Comparison of ENCODE assay signal across 32 cellular contexts in the genomic region with DNA sequence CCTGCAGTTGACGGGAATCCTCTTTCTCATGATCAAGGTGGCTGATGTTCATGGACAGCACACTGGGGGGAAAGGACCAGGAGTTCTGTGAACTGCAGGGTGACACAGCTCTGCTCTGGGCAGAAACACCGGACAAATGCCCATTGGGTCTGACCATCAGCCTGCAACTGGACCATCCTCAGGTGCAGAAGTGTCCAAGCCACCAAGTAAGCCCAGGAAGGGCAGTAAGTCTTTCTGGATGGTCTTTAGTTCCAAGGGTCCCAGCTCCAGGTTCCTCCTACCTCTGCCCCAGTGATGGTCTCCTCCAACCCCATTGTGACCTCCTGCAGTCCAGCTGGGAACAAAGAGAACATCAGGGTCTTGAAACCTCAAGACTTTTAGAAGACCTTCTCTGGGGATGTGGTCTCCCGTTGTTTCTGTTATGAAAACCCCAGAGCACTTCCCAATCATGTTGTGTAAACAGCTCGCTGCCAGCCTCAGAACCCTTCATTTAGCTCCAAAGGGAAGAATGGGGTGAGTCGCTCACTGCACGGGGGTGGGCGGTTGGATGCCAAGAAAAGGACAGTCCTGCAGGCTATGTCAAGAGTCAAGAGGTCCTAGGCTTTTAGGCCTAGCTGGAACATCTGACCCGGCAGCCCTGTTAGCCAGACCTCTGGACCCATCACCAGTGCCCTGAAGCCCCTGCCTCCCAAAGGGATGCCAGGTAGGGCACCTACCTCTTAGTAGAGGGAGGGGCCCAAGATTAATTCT. TPM values are rescaled to one million over a fixed set of nuclear protein-coding genes. Genes with fewer than 3 reads are reported as not detected.
DNase-seq lines count a peak whose midpoint lies in the region; ATAC-seq, FAIRE-seq and TF ChIP-seq lines count a peak whose summit lies in the region.
"Had no signal": no experiment of that assay in that cellular context is flagged by ENCODE, and none has a peak within 500 bp of the region (broad histone marks: within the 10 kb centered on the region; RNA-seq: fewer than 3 reads in every experiment).

No MANE protein-coding gene starts in this region.

- H3K4me2 ChIP-seq in mesendoderm (ENCODE audit: low read length) (no peak overlapping the region), HepG2 (ENCODE audit: low read depth, low read length) (no peak overlapping the region)
- H3K4me2 ChIP-seq: PC-9, smooth muscle cell had no signal

- peaks cover 64% of the 10 kb centered on the region for H3K4me1 ChIP-seq in CD4-positive, alpha-beta memory T cell (ENCODE audit: insufficient read depth, low read length)
- peaks cover 10% of the 10 kb centered on the region for H3K4me1 ChIP-seq in mesendoderm (ENCODE audit: control insufficient read depth, low read depth, low read length)
- H3K4me1 ChIP-seq in right atrium auricular region = peaks cover 0 to 11% of the 10 kb centered on the region in 2 donors
- peaks cover 51% of the 10 kb centered on the region for H3K4me1 ChIP-seq in HepG2 (ENCODE audit: insufficient read depth, low read length)
- H3K4me1 ChIP-seq: uterus had no signal

- peak; percentile 18 for DNase-seq in activated T-cell treated with anti-CD3 and anti-CD28 coated beads, Interleukin-2, amount 50 U/mL, for 1 hour
- DNase-seq in activated T-cell treated with anti-CD3 and anti-CD28 coated beads, Interleukin-2, amount 50 U/mL, for 4 hours = no peak
- no peak for DNase-seq in CD4-positive, alpha-beta memory T cell
- DNase-seq in T-cell = no peak
- DNase-seq in mesendoderm = no peak
- no peak for DNase-seq in right atrium auricular region (ENCODE audit: low spot score)
- DNase-seq in HepG2 (ENCODE audit: low spot score) = no peak
- DNase-seq: activated CD4-positive, CD25-positive, alpha-beta regulatory T cell; activated naive CD8-positive, alpha-beta T cell treated with anti-CD3 and anti-CD28 coated beads, Interleukin-2, amount 10 ng/mL, durations not matched to agents 7 days and 5 days; effector CD8-positive, alpha-beta T cell; hippocampal formation; left cardiac atrium; NCI-H1436 treated with DMSO at 0.1 percent for 48 hours; NCI-H2081 treated with DMSO at 0.1 percent for 48 hours; NCI-H226; NCI-H69; right cardiac atrium; stimulated activated CD4-positive, alpha-beta T cell treated with anti-CD3 and anti-CD28 coated beads, Interleukin-2, amount 100 ng/mL, for 24 hours; stimulated activated CD8-positive, alpha-beta memory T cell treated with anti-CD3 and anti-CD28 coated beads, Interleukin-4, amount 100 ng/mL, for 48 hours; stomach; thyroid gland; uterus had no signal

- no peak overlapping the region for H2BK15ac ChIP-seq in mesendoderm (replicated peaks; ENCODE audit: low read depth)

- H3K79me2 ChIP-seq in mesendoderm (ENCODE audit: control insufficient read depth, insufficient read depth, low read length) (no peaks in the 10 kb centered on the region), HepG2 (ENCODE audit: insufficient read depth, low read length) (no peaks in the 10 kb centered on the region)

- CTCF ChIA-PET in CD4-positive, alpha-beta memory T cell (lab: Charles Lee; ENCODE audit: partially characterized antibody) = interaction anchor here (0.7 to 3.8 kb wide), 18 partner anchors 12 to 89 kb away, joined by 3 to 51 read pairs (median 6); no protein-coding TSS in a partner anchor
- CTCF ChIA-PET in T-cell (lab: Charles Lee) (interaction anchor here in 1 of 2 donors (0.6 to 2.2 kb wide), 4 partner anchors 28 to 666 kb away, joined by 3 to 9 read pairs (median 4); no protein-coding TSS in a partner anchor), HepG2 (lab: Yijun Ruan, JAX; ENCODE audit: low intra/inter-chr PET ratio, low total read pairs) (no interaction called here)

- no peaks in the 10 kb centered on the region for H3K79me1 ChIP-seq in mesendoderm (ENCODE audit: low read length)

- TF ChIP-seq RAD21 in HepG2 (CRISPR knock-in tag; IDR thresholded peaks at IDR 0.05) = no peak

- no peak overlapping the region for H3K4me3 Mint-ChIP-seq in activated T-cell treated with anti-CD3 and anti-CD28 coated beads, Interleukin-2, amount 50 U/mL, for 4 hours
- peak overlapping the region in 5 of 8 donors; percentile 32 to 92 (median 88) for H3K4me3 Mint-ChIP-seq in CD4-positive, alpha-beta memory T cell
- H3K4me3 Mint-ChIP-seq in T-cell = peak overlapping the region in 2 of 3 donors; percentile 11 to 82
- H3K4me3 Mint-ChIP-seq: neural crest cell had no signal

- TF ChIP-seq CTCF in right atrium auricular region (IDR thresholded peaks at IDR 0.05) = no peak
- no peak for TF ChIP-seq CTCF in HepG2 (CRISPR knock-in tag; IDR thresholded peaks at IDR 0.05)

- intact Hi-C loops in CD4-positive, alpha-beta memory T cell (cut with micrococcal nuclease) = no loop called here
- intact Hi-C loops in HepG2 (cut with micrococcal nuclease; ENCODE audit: unreplicated experiment) = loop anchor here (5.0 kb wide), 1 partner anchor 35 kb away; no protein-coding TSS in a partner anchor

- TF ChIP-seq EP300 in HepG2 (IDR thresholded peaks at IDR 0.05; ENCODE audit: low read depth in 2 of 2, low read length in 2 of 2) (no peak), HepG2 (CRISPR knock-in tag; IDR thresholded peaks at IDR 0.05; ENCODE audit: borderline replicate concordance) (no peak)

- H3K4me3 ChIP-seq in CD4-positive, alpha-beta memory T cell (ENCODE audit: low read length in 2 of 2) = no peak overlapping the region
- H3K4me3 ChIP-seq in mesendoderm (ENCODE audit: low read length) (no peak overlapping the region), right atrium auricular region (no peak overlapping the region), HepG2 (replicated peaks in 1 of 3; ENCODE audit: insufficient read depth in 1 of 3, low read depth in 2 of 3, low read length in 3 of 3) (no peak overlapping the region)
- H3K4me3 ChIP-seq: ascending aorta, cardiac muscle cell, coronary artery, PC-9, SK-N-MC, smooth muscle cell, stomach, thyroid gland, uterus had no signal

- peaks cover 74% of the 10 kb centered on the region for H3K4me1 Mint-ChIP-seq in activated T-cell treated with anti-CD3 and anti-CD28 coated beads, Interleukin-2, amount 50 U/mL, for 4 hours (ENCODE audit: low read depth)
- H3K4me1 Mint-ChIP-seq in CD4-positive, alpha-beta memory T cell = peaks cover 51 to 81% (median 63%) of the 10 kb centered on the region in 4 donors
- H3K4me1 Mint-ChIP-seq in T-cell = peaks cover 81 to 88% (median 82%) of the 10 kb centered on the region in 3 donors

- H3K9me3 Mint-ChIP-seq in activated T-cell treated with anti-CD3 and anti-CD28 coated beads, Interleukin-2, amount 50 U/mL, for 4 hours = no peaks in the 10 kb centered on the region
- H3K9me3 Mint-ChIP-seq in CD4-positive, alpha-beta memory T cell = no peaks in the 10 kb centered on the region
- peaks cover 0 to 5% (median 0%) of the 10 kb centered on the region in 3 donors for H3K9me3 Mint-ChIP-seq in T-cell
- H3K9me3 Mint-ChIP-seq: activated naive CD8-positive, alpha-beta T cell treated with anti-CD3 and anti-CD28 coated beads, Interleukin-2, amount 10 ng/mL, durations not matched to agents 7 days and 5 days; neural crest cell had no signal

- H3K27me3 Mint-ChIP-seq in activated T-cell treated with anti-CD3 and anti-CD28 coated beads, Interleukin-2, amount 50 U/mL, for 4 hours (ENCODE audit: low read depth) = peaks cover 3% of the 10 kb centered on the region
- H3K27me3 Mint-ChIP-seq in CD4-positive, alpha-beta memory T cell = no peaks in the 10 kb centered on the region
- H3K27me3 Mint-ChIP-seq in T-cell = no peaks in the 10 kb centered on the region
- H3K27me3 Mint-ChIP-seq: activated naive CD8-positive, alpha-beta T cell treated with anti-CD3 and anti-CD28 coated beads, Interleukin-2, amount 10 ng/mL, durations not matched to agents 7 days and 5 days had no signal

- H3K23ac ChIP-seq in mesendoderm (ENCODE audit: low read length) = no peak overlapping the region

- H3K27ac Mint-ChIP-seq in CD4-positive, alpha-beta memory T cell = peak overlapping the region in 4 of 7 donors; percentile 22 to 85 (median 64)
- H3K27ac Mint-ChIP-seq in T-cell = peak overlapping the region; percentile 91 to 95

- H2AK5ac ChIP-seq in mesendoderm (ENCODE audit: low read length) = peak overlapping the region; percentile 32

- H2BK5ac ChIP-seq in mesendoderm (ENCODE audit: low read length) = no peak overlapping the region

- H3K36me3 Mint-ChIP-seq in activated T-cell treated with anti-CD3 and anti-CD28 coated beads, Interleukin-2, amount 50 U/mL, for 4 hours (ENCODE audit: insufficient read depth) = no peaks in the 10 kb centered on the region
- no peaks in the 10 kb centered on the region for H3K36me3 Mint-ChIP-seq in CD4-positive, alpha-beta memory T cell
- no peaks in the 10 kb centered on the region for H3K36me3 Mint-ChIP-seq in T-cell
- H3K36me3 Mint-ChIP-seq: activated naive CD8-positive, alpha-beta T cell treated with anti-CD3 and anti-CD28 coated beads, Interleukin-2, amount 10 ng/mL, durations not matched to agents 7 days and 5 days had no signal

- no peak overlapping the region for H3K27ac ChIP-seq in CD4-positive, alpha-beta memory T cell (ENCODE audit: low read depth, low read length)
- H3K27ac ChIP-seq in mesendoderm (ENCODE audit: low read depth, low read length) (no peak overlapping the region), right atrium auricular region (no peak overlapping the region), HepG2 (ENCODE audit: extremely low read length, insufficient read depth, low read length) (no peak overlapping the region)
- H3K27ac ChIP-seq: ascending aorta, cardiac muscle cell, coronary artery, epithelial cell of prostate, PC-9, SK-N-MC, stomach, thyroid gland, uterus had no signal

- no peak overlapping the region for H4K5ac ChIP-seq in mesendoderm (ENCODE audit: low read length)

- in situ Hi-C loops in HepG2 (cut with HindIII; ENCODE audit: extremely low pct_ligation_motif_present, low pct_unique_long_range_greater_than_20kb) = no loop called here

- no peak overlapping the region for H2BK120ac ChIP-seq in mesendoderm (ENCODE audit: low read depth, low read length)

- H3K9me3 ChIP-seq in CD4-positive, alpha-beta memory T cell (ENCODE audit: control insufficient read depth in 1 of 2, low read length in 2 of 2) = no peaks in the 10 kb centered on the region
- H3K9me3 ChIP-seq in right atrium auricular region (no peaks in the 10 kb centered on the region), HepG2 (ENCODE audit: low read length) (no peaks in the 10 kb centered on the region)
- H3K9me3 ChIP-seq: ascending aorta, stomach, thyroid gland, uterus had no signal

- H4K20me1 ChIP-seq in HepG2 (ENCODE audit: insufficient read depth, low read length) = no peaks in the 10 kb centered on the region

- H3K9ac ChIP-seq in mesendoderm (ENCODE audit: low read length) (no peak overlapping the region), HepG2 (ENCODE audit: insufficient read depth, low read depth, low read length) (no peak overlapping the region)

- ATAC-seq in activated T-cell treated with anti-CD3 and anti-CD28 coated beads, Interleukin-2, amount 50 U/mL, for 4 hours = no peak
- no peak for ATAC-seq in T-cell (replicated peaks in 1 of 4)
- ATAC-seq in HG03159 (IDR thresholded peaks at IDR 0.05; ENCODE audit: unreplicated experiment) = no peak
- no peak for ATAC-seq in HepG2

- no peaks in the 10 kb centered on the region for H3K27me3 ChIP-seq in CD4-positive, alpha-beta memory T cell (ENCODE audit: insufficient read depth, low read length)
- no peaks in the 10 kb centered on the region for H3K27me3 ChIP-seq in mesendoderm (ENCODE audit: insufficient read depth, low read length, poor library complexity)
- H3K27me3 ChIP-seq in right atrium auricular region = no peaks in the 10 kb centered on the region
- no peaks in the 10 kb centered on the region for H3K27me3 ChIP-seq in HepG2 (ENCODE audit: control insufficient read depth in 1 of 2, insufficient read depth in 2 of 2, low read length in 2 of 2)
- H3K27me3 ChIP-seq: ascending aorta, cardiac muscle cell, thyroid gland, uterus had no signal

- no peak overlapping the region for H3K56ac ChIP-seq in mesendoderm (ENCODE audit: low read length)

- POLR2A ChIA-PET in CD4-positive, alpha-beta memory T cell (lab: Charles Lee; ENCODE audit: partially characterized antibody) = interaction anchor here (1.1 to 8.2 kb wide), 15 partner anchors 10 to 76 kb away, joined by 3 to 58 read pairs (median 11); a partner anchor contains a TSS
- POLR2A ChIA-PET in T-cell (lab: Charles Lee) = interaction anchor here in 1 of 2 donors (1.4 kb wide), 1 partner anchor 35 kb away, joined by 3 read pairs; no protein-coding TSS in a partner anchor
- POLR2A ChIA-PET in HepG2 (lab: Yijun Ruan, JAX) = interaction anchor here (0.7 to 4.2 kb wide), 5 partner anchors 12 to 73 kb away, joined by 3 to 39 read pairs (median 8); a partner anchor contains a TSS

- FAIRE-seq in HepG2 (lab: Jason Lieb, UNC) = no peak
- FAIRE-seq: GM18507 had no signal

- BruUV-seq in HepG2 (replicated peaks; lab: Mats Ljungman, UMichigan) = no TSS peak

- H3K36me3 ChIP-seq in CD4-positive, alpha-beta memory T cell (ENCODE audit: insufficient read depth, low read length) = no peaks in the 10 kb centered on the region
- no peaks in the 10 kb centered on the region for H3K36me3 ChIP-seq in mesendoderm (ENCODE audit: control insufficient read depth, insufficient read depth, low read length)
- H3K36me3 ChIP-seq in right atrium auricular region = no peaks in the 10 kb centered on the region
- H3K36me3 ChIP-seq in HepG2 (replicated peaks in 1 of 2; ENCODE audit: control insufficient read depth in 1 of 2, insufficient read depth in 2 of 2, low read length in 2 of 2) = no peaks in the 10 kb centered on the region
- H3K36me3 ChIP-seq: ascending aorta, cardiac muscle cell, stomach, thyroid gland, uterus had no signal

- H2AFZ ChIP-seq in HepG2 (ENCODE audit: low read length) = no peak overlapping the region
- H2AFZ ChIP-seq: PC-9 had no signal

- no peak overlapping the region for H3K18ac ChIP-seq in mesendoderm (ENCODE audit: low read length)

- no peak overlapping the region for H4K8ac ChIP-seq in mesendoderm (ENCODE audit: low read depth, low read length)

- no peak for TF ChIP-seq POLR2A in HepG2 (IDR thresholded peaks at IDR 0.05; ENCODE audit: insufficient read depth in 1 of 2, low read depth in 2 of 2, low read length in 2 of 2)

- H3K4ac ChIP-seq in mesendoderm (ENCODE audit: low read depth, low read length) = no peak overlapping the region

- no CpG with 5 or more reads among the region's 8 CpGs for WGBS in mesendoderm (ENCODE audit: extremely low coverage, insufficient coverage, low lambda C conversion rate)
- 76% methylated on average over 8 of the region's 8 CpGs for WGBS in HepG2 (ENCODE audit: low lambda C conversion rate)

RNA-seq across cellular contexts. Expression of a gene that starts 41.8 kb away (rescaled TPM):
- 10 to 100 TPM; 34.4 to 49.7 (median 37.3) TPM for total RNA-seq in activated T-cell treated with anti-CD3 and anti-CD28 coated beads, Interleukin-2, amount 50 U/mL, for 4 hours
- 100 to 1,000 TPM; 770 to 841 TPM for total RNA-seq in CD4-positive, alpha-beta memory T cell
- 100 to 1,000 TPM; 102 to 474 TPM for polyA plus RNA-seq in CD4-positive, alpha-beta memory T cell
- total RNA-seq in T-cell (100 to 1,000 TPM; 503 to 749 (median 693) TPM), right atrium auricular region (1 to 10 TPM; 1.3 to 1.7 TPM), HepG2 (2016; rRNA removed; fragmentation: Illumina TruSeq; extraction: Trizol) (6.8 and 7.9 TPM in 2 replicates)
- 24.2 TPM for polyA plus RNA-seq in mesendoderm (2013, experiment 1 of 2)
- 22.1 TPM for polyA plus RNA-seq in mesendoderm (2013, experiment 2 of 2)
- 5.3 and 5.4 TPM in 2 replicates for total RNA-seq in HepG2 (2016; cell fraction: cytosol; rRNA removed; fragmentation: Illumina TruSeq; extraction: Trizol; ENCODE audit: low read depth)
- total RNA-seq in HepG2 (2016; cell fraction: insoluble cytoplasmic fraction; rRNA removed; fragmentation: Illumina TruSeq; extraction: Trizol) = 7.1 and 8.8 TPM in 2 replicates
- total RNA-seq in HepG2 (2016; cell fraction: membrane; rRNA removed; fragmentation: Illumina TruSeq; extraction: Trizol) = 15.7 and 15.8 TPM in 2 replicates
- 10.0 and 10.9 TPM in 2 replicates for total RNA-seq in HepG2 (2016; cell fraction: nucleus; rRNA removed; fragmentation: Illumina TruSeq; extraction: Trizol)
- polyA plus RNA-seq in HepG2 (2011; rRNA removed) = 6.3 and 9.0 TPM in 2 replicates
- polyA plus RNA-seq in HepG2 (2011; cell fraction: cytosol; rRNA removed) = 4.8 and 5.8 TPM in 2 replicates
- polyA plus RNA-seq in HepG2 (2011; cell fraction: nucleus; rRNA removed) = 7.5 and 7.7 TPM in 2 replicates
- polyA plus RNA-seq in HepG2 (2012) = 8.6 and 11.4 TPM in 2 replicates
- polyA plus RNA-seq in HepG2 (2016; cell fraction: cytosol; fragmentation: Illumina TruSeq; extraction: Trizol; ENCODE audit: low read depth) = 21.6 and 22.8 TPM in 2 replicates
- 21.8 and 29.7 TPM in 2 replicates for polyA plus RNA-seq in HepG2 (2016; cell fraction: insoluble cytoplasmic fraction; fragmentation: Illumina TruSeq; extraction: Trizol; ENCODE audit: low read depth)
- polyA plus RNA-seq in HepG2 (2016; cell fraction: membrane; fragmentation: Illumina TruSeq; extraction: Trizol; ENCODE audit: low read depth) = 44.0 and 50.2 TPM in 2 replicates
- polyA plus RNA-seq in HepG2 (2016; cell fraction: nucleus; fragmentation: Illumina TruSeq; extraction: Trizol; ENCODE audit: insufficient read depth, low read depth) = 25.7 and 28.7 TPM in 2 replicates
- 0.19 and 20.5 TPM in 2 replicates for polyA minus RNA-seq in HepG2 (2011; rRNA and poly(A)+ RNA removed; ENCODE audit: low replicate concordance)
- 3.3 and 5.4 TPM in 2 replicates for polyA minus RNA-seq in HepG2 (2011; cell fraction: cytosol; rRNA and poly(A)+ RNA removed)
- polyA minus RNA-seq in HepG2 (2011; cell fraction: nucleus; rRNA and poly(A)+ RNA removed) = 15.2 and 18.2 TPM in 2 replicates

Comparison
In these comparisons a context has a peak if more than half of its experiments do, and no peak if none do; other contexts are left out.
1. RNA of a gene that starts 41.8 kb away (total RNA-seq): 770 to 841 TPM in CD4-positive, alpha-beta memory T cell and 503 to 749 TPM in T-cell; 34.4 to 49.7 TPM in activated T-cell treated with anti-CD3 and anti-CD28 coated beads, Interleukin-2, amount 50 U/mL, for 4 hours, 5.3 to 15.8 TPM in HepG2 and 1.3 to 1.7 TPM in right atrium auricular region; every median in the first group is over 4 times any median in the second.